1 cellular context compared by ENCODE assay signal in the genomic region with DNA sequence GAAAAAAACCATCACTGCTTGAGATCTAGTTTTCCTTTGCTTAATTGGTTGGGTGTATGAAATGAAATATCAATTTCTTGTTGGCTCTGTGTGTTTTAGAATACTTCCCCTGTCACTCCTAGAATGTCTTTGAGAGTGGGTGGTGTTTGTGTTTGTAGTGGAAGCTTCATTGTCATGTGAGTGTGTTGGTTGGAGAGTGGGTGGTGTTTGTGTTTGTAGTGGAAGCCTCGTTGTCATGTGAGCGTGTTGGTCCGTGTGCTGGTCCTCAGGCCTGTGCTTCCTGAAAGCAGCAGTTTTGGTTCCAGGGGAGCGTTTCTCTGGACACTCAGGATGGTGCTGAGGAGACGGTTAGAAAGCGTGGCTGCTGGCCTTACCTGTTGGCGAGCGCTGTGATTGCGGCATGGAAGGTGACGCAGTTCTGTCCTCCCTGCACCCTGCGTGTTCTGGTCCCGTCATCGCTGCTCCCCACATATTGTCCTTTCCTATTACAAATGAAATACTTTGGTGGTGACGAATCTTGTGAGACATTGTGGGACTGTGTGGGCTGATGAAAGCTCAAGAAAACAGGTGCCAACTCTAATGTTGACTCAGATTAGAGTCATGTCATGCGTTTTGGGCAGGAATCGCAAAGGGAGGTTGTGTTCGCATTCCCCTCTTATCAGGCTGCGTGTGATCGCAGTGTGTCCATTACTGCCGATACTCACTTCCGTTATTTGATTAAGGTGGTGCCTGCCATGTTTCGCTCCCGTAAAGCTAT.
TF ChIP-seq lines count a peak whose summit lies in the region.

No MANE protein-coding gene starts in this region.

TF ChIP-seq in HCT116, 20 proteins besides CTCF, POLR2A, EP300 and RAD21 (continued from another document):
- TF ChIP-seq, protein P1, sequence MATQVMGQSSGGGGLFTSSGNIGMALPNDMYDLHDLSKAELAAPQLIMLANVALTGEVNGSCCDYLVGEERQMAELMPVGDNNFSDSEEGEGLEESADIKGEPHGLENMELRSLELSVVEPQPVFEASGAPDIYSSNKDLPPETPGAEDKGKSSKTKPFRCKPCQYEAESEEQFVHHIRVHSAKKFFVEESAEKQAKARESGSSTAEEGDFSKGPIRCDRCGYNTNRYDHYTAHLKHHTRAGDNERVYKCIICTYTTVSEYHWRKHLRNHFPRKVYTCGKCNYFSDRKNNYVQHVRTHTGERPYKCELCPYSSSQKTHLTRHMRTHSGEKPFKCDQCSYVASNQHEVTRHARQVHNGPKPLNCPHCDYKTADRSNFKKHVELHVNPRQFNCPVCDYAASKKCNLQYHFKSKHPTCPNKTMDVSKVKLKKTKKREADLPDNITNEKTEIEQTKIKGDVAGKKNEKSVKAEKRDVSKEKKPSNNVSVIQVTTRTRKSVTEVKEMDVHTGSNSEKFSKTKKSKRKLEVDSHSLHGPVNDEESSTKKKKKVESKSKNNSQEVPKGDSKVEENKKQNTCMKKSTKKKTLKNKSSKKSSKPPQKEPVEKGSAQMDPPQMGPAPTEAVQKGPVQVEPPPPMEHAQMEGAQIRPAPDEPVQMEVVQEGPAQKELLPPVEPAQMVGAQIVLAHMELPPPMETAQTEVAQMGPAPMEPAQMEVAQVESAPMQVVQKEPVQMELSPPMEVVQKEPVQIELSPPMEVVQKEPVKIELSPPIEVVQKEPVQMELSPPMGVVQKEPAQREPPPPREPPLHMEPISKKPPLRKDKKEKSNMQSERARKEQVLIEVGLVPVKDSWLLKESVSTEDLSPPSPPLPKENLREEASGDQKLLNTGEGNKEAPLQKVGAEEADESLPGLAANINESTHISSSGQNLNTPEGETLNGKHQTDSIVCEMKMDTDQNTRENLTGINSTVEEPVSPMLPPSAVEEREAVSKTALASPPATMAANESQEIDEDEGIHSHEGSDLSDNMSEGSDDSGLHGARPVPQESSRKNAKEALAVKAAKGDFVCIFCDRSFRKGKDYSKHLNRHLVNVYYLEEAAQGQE (IDR thresholded peaks at IDR 0.05; ENCODE audit: low read depth) = no peak
TF ChIP-seq in HCT116: peak in this region for 13.
